Comparison of ENCODE assay signal across 18 cellular contexts in the genomic region with DNA sequence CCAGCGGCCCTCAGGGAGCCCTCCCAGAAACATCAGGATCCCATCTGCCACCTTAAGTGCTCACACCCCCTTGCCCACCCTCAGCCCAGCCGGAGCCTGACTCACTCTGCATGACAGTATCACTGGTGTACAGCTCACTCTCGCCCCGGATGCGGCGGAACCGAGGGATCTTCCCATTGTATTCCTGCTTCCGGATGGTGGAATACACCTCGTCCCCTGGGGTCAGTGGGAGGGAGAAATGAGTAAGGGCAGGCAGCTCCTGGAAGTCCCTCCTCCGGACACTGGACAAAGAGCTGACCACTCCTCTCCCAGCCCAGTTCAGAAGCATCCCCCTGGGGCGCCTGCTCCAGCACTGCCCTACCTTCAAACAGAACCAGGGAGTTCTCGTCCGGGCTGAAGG. TPM values are rescaled to one million over a fixed set of nuclear protein-coding genes. Genes with fewer than 3 reads are reported as not detected.
DNase-seq lines count a peak whose midpoint lies in the region; ATAC-seq, FAIRE-seq and TF ChIP-seq lines count a peak whose summit lies in the region.
"Had no signal": no experiment of that assay in that cellular context is flagged by ENCODE, and none has a peak within 500 bp of the region (broad histone marks: within the 10 kb centered on the region; RNA-seq: fewer than 3 reads in every experiment).

No MANE protein-coding gene starts in this region.

- 83 to 86% (median 84%) methylated on average over 13 of the region's 13 CpGs for WGBS in stomach, 5 donors

- peaks cover 5% of the 10 kb centered on the region for H3K27me3 Mint-ChIP-seq in astrocyte (ENCODE audit: low read depth, unreplicated experiment)
- no peaks in the 10 kb centered on the region for H3K27me3 Mint-ChIP-seq in memory B cell
- peaks cover 9% of the 10 kb centered on the region for H3K27me3 Mint-ChIP-seq in endothelial cell (ENCODE audit: unreplicated experiment)
- H3K27me3 Mint-ChIP-seq: CD4-positive, CD25-positive, alpha-beta regulatory T cell; dendritic cell treated with granulocyte-macrophage colony-stimulating factor and Interleukin-4, amounts not matched to agents 40 ng/mL and 50 ng/mL, for 4 days; T-helper 17 cell had no signal

- no peak for DNase-seq in AG04450 (ENCODE audit: low read depth, low spot score)
- DNase-seq in astrocyte (ENCODE audit: low read depth), result peak; percentile 73
- no peak for DNase-seq in memory B cell (ENCODE audit: low spot score in 2 of 2)
- no peak for DNase-seq in endothelial cell (ENCODE audit: low spot score)
- no peak for DNase-seq in erythroblast (lab: John Stamatoyannopoulos, UW)
- DNase-seq in stomach, result no peak
- DNase-seq: activated CD8-positive, alpha-beta T cell treated with anti-CD3 and anti-CD28 coated beads, Interleukin-2, amount 10 ng/mL, durations not matched to agents 7 days and 5 days; activated naive CD4-positive, alpha-beta T cell treated with anti-CD3 and anti-CD28 coated beads, Interleukin-2, amount 50 U/mL, for 16 hours; CD4-positive, CD25-positive, alpha-beta regulatory T cell; KBM-7; midbrain; NCI-H2081 treated with DMSO at 0.1 percent for 48 hours; T-helper 17 cell; upper lobe of right lung had no signal

- no peak for TF ChIP-seq POLR2A in erythroblast (IDR thresholded peaks at IDR 0.05; ENCODE audit: low read length)
- no peak for TF ChIP-seq POLR2A in stomach (IDR thresholded peaks at IDR 0.05)

- no peak overlapping the region for H3K4me3 Mint-ChIP-seq in astrocyte (ENCODE audit: unreplicated experiment)
- H3K4me3 Mint-ChIP-seq in memory B cell, result no peak overlapping the region
- H3K4me3 Mint-ChIP-seq in endothelial cell (ENCODE audit: unreplicated experiment), result no peak overlapping the region
- H3K4me3 Mint-ChIP-seq: activated CD8-positive, alpha-beta T cell treated with anti-CD3 and anti-CD28 coated beads, Interleukin-2, amount 10 ng/mL, durations not matched to agents 7 days and 5 days; CD4-positive, CD25-positive, alpha-beta regulatory T cell; dendritic cell treated with granulocyte-macrophage colony-stimulating factor and Interleukin-4, amounts not matched to agents 40 ng/mL and 50 ng/mL, for 4 days; T-helper 17 cell had no signal

- CTCF ChIA-PET in AG04450 (lab: Charles Lee), result interaction anchor here (1.3 kb wide), 1 partner anchor 35 kb away, joined by 3 read pairs; no protein-coding TSS in a partner anchor
- CTCF ChIA-PET in HEK293 (lab: Yijun Ruan, JAX), result no interaction called here

- FAIRE-seq in astrocyte (lab: Jason Lieb, UNC), result no peak

- H3K4me1 Mint-ChIP-seq in astrocyte (ENCODE audit: low read depth, unreplicated experiment) (peaks cover 28% of the 10 kb centered on the region), memory B cell (peaks cover 68% of the 10 kb centered on the region), endothelial cell (ENCODE audit: unreplicated experiment) (peaks cover 17% of the 10 kb centered on the region)

- H3K4me3 ChIP-seq in AG04450 (ENCODE audit: low read depth, low read length) (no peak overlapping the region), HEK293 (ENCODE audit: low read depth, low read length) (no peak overlapping the region), astrocyte (ENCODE audit: insufficient read depth, low read depth, low read length) (no peak overlapping the region), stomach (no peak overlapping the region)
- H3K4me3 ChIP-seq: HAP-1, upper lobe of right lung had no signal

- H3K9me3 Mint-ChIP-seq in astrocyte (ENCODE audit: unreplicated experiment) (no peaks in the 10 kb centered on the region), memory B cell (no peaks in the 10 kb centered on the region), endothelial cell (ENCODE audit: unreplicated experiment) (no peaks in the 10 kb centered on the region)
- H3K9me3 Mint-ChIP-seq: CD4-positive, CD25-positive, alpha-beta regulatory T cell; dendritic cell treated with granulocyte-macrophage colony-stimulating factor and Interleukin-4, amounts not matched to agents 40 ng/mL and 50 ng/mL, for 4 days had no signal

- peak overlapping the region; percentile 18 for H3K9ac ChIP-seq in astrocyte (ENCODE audit: low read length)

- H3K27ac ChIP-seq in AG04450 (ENCODE audit: low read depth, low read length) (peak overlapping the region; percentile 57), HEK293 (ENCODE audit: extremely low read depth, low read depth, low read length) (no peak overlapping the region), astrocyte (ENCODE audit: low read depth, low read length) (peak overlapping the region; percentile 32), stomach (no peak overlapping the region)
- H3K27ac ChIP-seq: upper lobe of right lung had no signal

- POLR2A ChIA-PET in AG04450 (lab: Yijun Ruan, JAX), result no interaction called here
- POLR2A ChIA-PET in HEK293 (lab: Yijun Ruan, JAX), result no interaction called here

- peaks cover 99% of the 10 kb centered on the region for H3K79me2 ChIP-seq in astrocyte (ENCODE audit: insufficient read depth, low read length)

- H3K9me3 ChIP-seq in AG04450 (ENCODE audit: control insufficient read depth, insufficient read depth, low read length) (no peaks in the 10 kb centered on the region), HEK293 (ENCODE audit: control insufficient read depth, insufficient read depth, low read depth, low read length) (no peaks in the 10 kb centered on the region), astrocyte (ENCODE audit: insufficient read depth, low read depth, low read length) (no peaks in the 10 kb centered on the region), stomach (no peaks in the 10 kb centered on the region)
- H3K9me3 ChIP-seq: HAP-1, upper lobe of right lung had no signal

- H2AFZ ChIP-seq in astrocyte (ENCODE audit: low read depth, low read length), result no peak overlapping the region

- TF ChIP-seq CTCF in AG04450 (IDR thresholded peaks at IDR 0.05; ENCODE audit: low read depth, low read length) (no peak), HEK293 (tag by site-specific recombination; IDR thresholded peaks at IDR 0.05) (no peak), astrocyte (IDR thresholded peaks at IDR 0.05; ENCODE audit: insufficient read depth, low read depth, low read length) (no peak), endothelial cell (IDR thresholded peaks at IDR 0.05; ENCODE audit: unreplicated experiment) (no peak), stomach (IDR thresholded peaks at IDR 0.05) (no peak)

- H3K4me2 ChIP-seq in astrocyte (ENCODE audit: low read length), result peak overlapping the region; percentile 36

- H3K36me3 ChIP-seq in HEK293 (ENCODE audit: control insufficient read depth in 2 of 2, insufficient read depth in 1 of 2, low read length in 2 of 2) (no peaks in the 10 kb centered on the region), astrocyte (ENCODE audit: insufficient read depth, low read length) (peaks cover 44% of the 10 kb centered on the region), stomach (peaks cover 3 to 43% (median 9%) of the 10 kb centered on the region in 4 donors)
- H3K36me3 ChIP-seq: HAP-1, upper lobe of right lung had no signal

- H4K20me1 ChIP-seq in astrocyte (ENCODE audit: insufficient read depth, low read length), result peaks cover 81% of the 10 kb centered on the region

- no peaks in the 10 kb centered on the region for H3K27me3 ChIP-seq in AG04450 (ENCODE audit: control insufficient read depth, insufficient read depth, low read length)
- H3K27me3 ChIP-seq in astrocyte (ENCODE audit: insufficient read depth, low read length), result no peaks in the 10 kb centered on the region
- no peaks in the 10 kb centered on the region for H3K27me3 ChIP-seq in stomach
- H3K27me3 ChIP-seq: upper lobe of right lung had no signal

- no peak for ATAC-seq in memory B cell (ENCODE audit: low read depth)
- no peak for ATAC-seq in GM21737 (IDR thresholded peaks at IDR 0.05; ENCODE audit: unreplicated experiment)
- ATAC-seq: activated CD8-positive, alpha-beta T cell treated with anti-CD3 and anti-CD28 coated beads, Interleukin-2, amount 10 ng/mL, durations not matched to agents 7 days and 5 days; T-helper 17 cell; upper lobe of right lung had no signal

- TF ChIP-seq EP300 in stomach (IDR thresholded peaks at IDR 0.05), result no peak

- H3K36me3 Mint-ChIP-seq in astrocyte (ENCODE audit: low read depth, unreplicated experiment) (peaks cover 24% of the 10 kb centered on the region), memory B cell (peaks cover 36% of the 10 kb centered on the region), endothelial cell (ENCODE audit: low read depth, unreplicated experiment) (peaks cover 31% of the 10 kb centered on the region)

- intact Hi-C loops in stomach (cut with DNase I; ENCODE audit: low total_unique reads), result no loop called here

- H3K4me1 ChIP-seq in HEK293 (ENCODE audit: control insufficient read depth, insufficient read depth, low read length) (no peaks in the 10 kb centered on the region), astrocyte (ENCODE audit: insufficient read depth, low read length) (peaks cover 74% of the 10 kb centered on the region), stomach (peaks cover 0 to 18% (median 1%) of the 10 kb centered on the region in 4 donors)
- H3K4me1 ChIP-seq: HAP-1 had no signal

- H3K27ac Mint-ChIP-seq in astrocyte (ENCODE audit: unreplicated experiment) (no peak overlapping the region), memory B cell (peak overlapping the region; percentile 77), endothelial cell (ENCODE audit: unreplicated experiment) (no peak overlapping the region)
- H3K27ac Mint-ChIP-seq: CD4-positive, CD25-positive, alpha-beta regulatory T cell; dendritic cell treated with granulocyte-macrophage colony-stimulating factor and Interleukin-4, amounts not matched to agents 40 ng/mL and 50 ng/mL, for 4 days; T-helper 17 cell had no signal

TF ChIP-seq in HEK293, 187 proteins besides CTCF, POLR2A, EP300 and RAD21 (continues in another document):
- TF ChIP-seq GLI2 (tag by site-specific recombination; IDR thresholded peaks at IDR 0.05; ENCODE audit: borderline replicate concordance, low read depth), result no peak
- no peak for TF ChIP-seq ZFP41 (tag by site-specific recombination; IDR thresholded peaks at IDR 0.05; ENCODE audit: borderline replicate concordance)

RNA-seq across cellular contexts. Expression of a gene that starts 16.5 kb away (rescaled TPM):
- polyA plus RNA-seq in AG04450 (2011; rRNA removed) (7.5 and 11.4 TPM in 2 replicates), stomach (1 to 10 TPM in 2 of 3 donors, under 1 TPM in 1; 0.31 to 3.5 (median 1.7) TPM)
- 12.9 and 16.0 TPM in 2 replicates for polyA minus RNA-seq in AG04450 (2011; rRNA and poly(A)+ RNA removed)
- total RNA-seq in astrocyte (26.7 and 36.3 TPM in 2 replicates), endothelial cell (ENCODE audit: unreplicated experiment) (41.4 TPM), stomach (1 to 10 TPM in 3 of 5 donors, not detected in 2; 1.3 to 2.9 (median 2.5) TPM)

RNA-seq across cellular contexts. Expression of a gene that starts 43.7 kb away (rescaled TPM):
- 76.6 and 82.8 TPM in 2 replicates for polyA plus RNA-seq in AG04450 (2011; rRNA removed)
- polyA minus RNA-seq in AG04450 (2011; rRNA and poly(A)+ RNA removed), result 50.3 and 74.2 TPM in 2 replicates
- total RNA-seq in astrocyte, result 40.9 and 46.1 TPM in 2 replicates
- 79.9 TPM for total RNA-seq in endothelial cell (ENCODE audit: unreplicated experiment)
- 100 to 1,000 TPM in 1 of 5 donors, 10 to 100 TPM in 3, 1 to 10 TPM in 1; 2.0 to 131 (median 31.2) TPM for total RNA-seq in stomach
- polyA plus RNA-seq in stomach, result 10 to 100 TPM; 33.0 to 46.3 (median 38.5) TPM

RNA-seq across cellular contexts. Expression of a gene that starts 49.8 kb away (rescaled TPM):
- polyA plus RNA-seq in AG04450 (2011; rRNA removed), result 0.09 and 0.14 TPM in 2 replicates
- polyA minus RNA-seq in AG04450 (2011; rRNA and poly(A)+ RNA removed), result 0.23 and 0.35 TPM in 2 replicates
- total RNA-seq in astrocyte, result 0.43 and 0.60 TPM in 2 replicates
- 0.82 TPM for total RNA-seq in endothelial cell (ENCODE audit: unreplicated experiment)
- total RNA-seq in stomach, result 1 to 10 TPM in 1 of 5 donors, not detected in 4; 3.9 TPM
- polyA plus RNA-seq in stomach, result 10 to 100 TPM in 1 of 3 donors, 1 to 10 TPM in 2; 2.5 to 10.2 (median 4.5) TPM
- total RNA-seq: activated CD8-positive, alpha-beta T cell treated with anti-CD3 and anti-CD28 coated beads, Interleukin-2, amount 10 ng/mL, durations not matched to agents 7 days and 5 days; CD4-positive, CD25-positive, alpha-beta regulatory T cell; T-helper 17 cell had no signal
- polyA plus RNA-seq: CD4-positive, CD25-positive, alpha-beta regulatory T cell had no signal

Comparison
In these comparisons a context has a peak if more than half of its experiments do, and no peak if none do; other contexts are left out.
1. H3K27ac ChIP-seq: peak in AG04450 (single experiment) and astrocyte (single experiment); none in HEK293 (single experiment) and stomach (0 of 5).